In the genomic region with DNA sequence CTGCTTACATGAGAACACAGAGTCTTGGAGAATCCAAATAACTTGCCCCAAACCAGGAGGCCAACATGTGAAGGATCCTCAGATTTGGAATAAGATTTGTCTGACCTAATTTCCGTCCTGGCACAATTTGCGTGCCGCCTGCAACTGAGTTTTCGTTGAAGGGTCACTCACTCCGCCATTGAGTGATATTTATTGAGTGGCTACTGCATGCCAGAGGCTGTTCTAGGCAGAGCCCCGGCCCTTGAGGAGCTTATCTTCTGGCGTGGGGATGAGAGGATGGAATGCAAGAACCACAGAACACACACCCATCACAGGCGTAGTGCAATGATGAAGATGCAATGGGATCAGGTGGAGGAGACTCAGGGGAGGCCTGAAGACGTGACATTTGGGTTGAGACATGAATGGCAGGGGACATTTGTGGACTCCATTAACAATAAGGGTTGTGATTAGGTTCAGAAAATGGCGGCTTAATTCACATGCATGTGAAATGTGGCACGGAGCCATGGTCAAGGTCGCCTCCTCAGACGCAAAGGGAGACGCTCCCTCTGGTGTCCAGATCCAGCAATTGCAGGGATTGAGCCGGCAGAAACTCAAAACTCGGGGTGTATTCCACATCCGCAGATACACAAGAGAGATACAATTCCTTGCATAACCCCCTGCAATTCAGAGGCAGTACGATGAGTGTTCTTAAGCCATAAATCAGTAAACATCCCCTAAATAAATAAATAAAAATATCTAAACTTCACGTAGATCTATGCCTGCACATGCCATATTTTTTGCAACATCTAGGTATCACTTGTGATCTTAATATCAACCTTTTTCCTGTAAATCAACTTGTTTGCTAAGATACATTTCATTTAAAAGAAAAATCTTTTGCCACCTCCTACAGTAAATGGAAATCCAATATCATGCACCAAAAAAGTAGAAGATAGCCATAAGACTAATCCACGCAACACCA, we compare ENCODE assay signal across 8 cellular contexts. TPM values are rescaled to one million over a fixed set of nuclear protein-coding genes. Genes with fewer than 3 reads are reported as not detected.
DNase-seq lines count a peak whose midpoint lies in the region; ATAC-seq lines count a peak whose summit lies in the region.

No MANE protein-coding gene starts in this region.

- DNase-seq in DMS114 treated with DMSO at 0.1 percent for 48 hours (lab: John Stamatoyannopoulos, UW; ENCODE audit: unreplicated experiment) (peak; percentile 58), HuH-7.5 (ENCODE audit: low spot score) (peak; percentile 64), NOMO-1 treated with dmso at 0.1 percent for 144 hours (lab: John Stamatoyannopoulos, UW; ENCODE audit: unreplicated experiment) (peak; percentile 27), epithelial cell of prostate (ENCODE audit: low read depth, low spot score) (peak; percentile 36), mucosa of gallbladder (ENCODE audit: low spot score) (peak; percentile 85)
- DNase-seq in activated CD8-positive, alpha-beta memory T cell treated with anti-CD3 and anti-CD28 coated beads, Interleukin-2, amount 50 U/mL, for 4 hours, result peak; percentile 58
- peak; percentile 48 for DNase-seq in stimulated activated CD8-positive, alpha-beta memory T cell treated with anti-CD3 and anti-CD28 coated beads, Interleukin-7, amount 100 ng/mL, for 24 hours (ENCODE audit: low read depth)

- H3K27ac ChIP-seq in epithelial cell of prostate, result no peak overlapping the region

- no peak for ATAC-seq in HG03097 (IDR thresholded peaks at IDR 0.05; ENCODE audit: low FRiP score, unreplicated experiment)

RNA-seq across cellular contexts. Expression of gene CACNG4, which starts 57.9 kb away (rescaled TPM):
- not detected for total RNA-seq in mucosa of gallbladder

Comparison
In these comparisons a context has a peak if more than half of its experiments do, and no peak if none do; other contexts are left out.
1. DNase-seq: peak in every context shown above with its lines; median percentile 85 in mucosa of gallbladder; 64 in HuH-7.5; 58 in DMS114 treated with DMSO at 0.1 percent for 48 hours; 58 in activated CD8-positive, alpha-beta memory T cell treated with anti-CD3 and anti-CD28 coated beads, Interleukin-2, amount 50 U/mL, for 4 hours; 48 in stimulated activated CD8-positive, alpha-beta memory T cell treated with anti-CD3 and anti-CD28 coated beads, Interleukin-7, amount 100 ng/mL, for 24 hours; 36 in epithelial cell of prostate; 27 in NOMO-1 treated with dmso at 0.1 percent for 144 hours.